In the genomic region with DNA sequence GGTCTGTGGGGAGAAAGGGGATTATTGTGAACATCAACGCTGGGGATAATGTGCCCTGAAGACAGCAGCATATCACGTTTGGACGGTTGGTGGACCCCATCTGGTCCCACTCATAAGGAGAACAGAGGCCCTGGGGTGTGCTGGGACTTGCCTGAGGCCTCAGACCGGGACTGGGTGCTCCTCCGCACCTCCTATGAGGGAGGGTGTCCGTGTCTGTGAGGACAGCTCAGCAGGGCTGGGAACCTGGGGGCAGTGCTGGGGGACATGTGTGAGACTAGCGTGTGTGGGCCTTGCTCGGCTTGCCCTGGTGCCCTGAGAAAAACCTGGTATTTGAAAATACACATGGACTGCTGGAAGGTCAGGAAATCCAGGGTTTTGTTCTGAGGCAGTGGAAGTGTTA, we compare ENCODE assay signal across 14 cellular contexts. TPM values are rescaled to one million over a fixed set of nuclear protein-coding genes. Genes with fewer than 3 reads are reported as not detected.
DNase-seq lines count a peak whose midpoint lies in the region; ATAC-seq and TF ChIP-seq lines count a peak whose summit lies in the region.
"Had no signal": no experiment of that assay in that cellular context is flagged by ENCODE, and none has a peak within 500 bp of the region (broad histone marks: within the 10 kb centered on the region; RNA-seq: fewer than 3 reads in every experiment).

No MANE protein-coding gene starts in this region.

- H4K20me1 ChIP-seq in GM23338 (replicated peaks; ENCODE audit: insufficient read depth): no peaks in the 10 kb centered on the region; the same call in 1 of the 2 replicates

- no peak for TF ChIP-seq POLR2A in testis (IDR thresholded peaks at IDR 0.05)

- H2AFZ ChIP-seq in GM23338: no peak overlapping the region

- intact Hi-C loops in CD14-positive monocyte (cut with micrococcal nuclease): no loop called here
- intact Hi-C loops in naive thymus-derived CD4-positive, alpha-beta T cell (cut with micrococcal nuclease): loop anchor here in 1 of 2 donors (10.0 kb wide), 1 partner anchor 319 kb away; a partner anchor contains a TSS
- intact Hi-C loops in testis (cut with DNase I; ENCODE audit: low total_unique reads): no loop called here

- peaks cover 0 to 2% (median 0%) of the 10 kb centered on the region in 7 donors for H3K9me3 Mint-ChIP-seq in CD14-positive monocyte
- H3K9me3 Mint-ChIP-seq in GM23338: no peaks in the 10 kb centered on the region; the same call in 2 of the 3 replicates
- no peaks in the 10 kb centered on the region for H3K9me3 Mint-ChIP-seq in brain
- H3K9me3 Mint-ChIP-seq in naive thymus-derived CD4-positive, alpha-beta T cell: peaks cover 0 to 7% (median 0%) of the 10 kb centered on the region in 11 donors

- no peak overlapping the region for H3K4me3 ChIP-seq in GM23338
- H3K4me3 ChIP-seq in naive thymus-derived CD4-positive, alpha-beta T cell (ENCODE audit: low read length): no peak overlapping the region
- H3K4me3 ChIP-seq in testis: no peak overlapping the region

- H3K36me3 ChIP-seq in GM23338 (ENCODE audit: insufficient read depth): no peaks in the 10 kb centered on the region
- H3K36me3 ChIP-seq in naive thymus-derived CD4-positive, alpha-beta T cell (ENCODE audit: control insufficient read depth in 2 of 3, insufficient read depth in 3 of 3, low read length in 3 of 3): peaks cover 0 to 25% (median 0%) of the 10 kb centered on the region in 3 experiments
- no peaks in the 10 kb centered on the region for H3K36me3 ChIP-seq in testis (ENCODE audit: low read depth, missing control alignments)
- H3K36me3 ChIP-seq: BE2C had no signal

- CTCF ChIA-PET in naive thymus-derived CD4-positive, alpha-beta T cell (lab: Charles Lee): interaction anchor here (1.4 kb wide), 1 partner anchor 80 kb away, joined by 3 read pairs; no protein-coding TSS in a partner anchor

- no peak for TF ChIP-seq CTCF in CD14-positive monocyte (IDR thresholded peaks at IDR 0.05)
- TF ChIP-seq CTCF in GM23338 (conservative IDR thresholded peaks at IDR 0.05; ENCODE audit: low read depth in 2 of 2): no peak
- no peak for TF ChIP-seq CTCF in brain (conservative IDR thresholded peaks at IDR 0.05)
- no peak for TF ChIP-seq CTCF in testis (IDR thresholded peaks at IDR 0.05)

- H3K27ac ChIP-seq in GM23338 (ENCODE audit: low read depth) (no peak overlapping the region), testis (no peak overlapping the region)
- peak overlapping the region; percentile 44 for H3K27ac ChIP-seq in naive thymus-derived CD4-positive, alpha-beta T cell (ENCODE audit: low read depth, low read length)

- H3K4me1 ChIP-seq in GM23338 (ENCODE audit: insufficient read depth) (peaks cover 4% of the 10 kb centered on the region; the same call in 1 of the 2 replicates), testis (peaks cover 5% of the 10 kb centered on the region)
- peaks cover 20 to 46% of the 10 kb centered on the region in 2 donors for H3K4me1 ChIP-seq in naive thymus-derived CD4-positive, alpha-beta T cell (ENCODE audit: control insufficient read depth in 2 of 2, insufficient read depth in 2 of 2, low read length in 2 of 2)
- H3K4me1 ChIP-seq: BE2C had no signal

- no peaks in the 10 kb centered on the region for H3K79me2 ChIP-seq in GM23338 (replicated peaks; ENCODE audit: insufficient read depth)

- no peaks in the 10 kb centered on the region for H3K9me2 ChIP-seq in GM23338 (ENCODE audit: insufficient read depth)

- H3K9me3 ChIP-seq in naive thymus-derived CD4-positive, alpha-beta T cell (ENCODE audit: control insufficient read depth in 2 of 3, low read length in 3 of 3): no peaks in the 10 kb centered on the region
- no peaks in the 10 kb centered on the region for H3K9me3 ChIP-seq in testis
- H3K9me3 ChIP-seq: BE2C had no signal

- ATAC-seq in GM23338: peak; percentile 13; the same call in 1 of the 3 replicates
- ATAC-seq in naive thymus-derived CD4-positive, alpha-beta T cell: no peak

- H3K27me3 ChIP-seq in GM23338 (ENCODE audit: insufficient read depth): no peaks in the 10 kb centered on the region
- no peaks in the 10 kb centered on the region for H3K27me3 ChIP-seq in naive thymus-derived CD4-positive, alpha-beta T cell (ENCODE audit: control insufficient read depth in 2 of 2, insufficient read depth in 2 of 2, low read length in 2 of 2)
- no peaks in the 10 kb centered on the region for H3K27me3 ChIP-seq in testis
- H3K27me3 ChIP-seq: BE2C had no signal

- WGBS in testis, 2 donors: 74 to 94% methylated on average over 3 to 8 of the region's 8 CpGs

- H3K27ac Mint-ChIP-seq in CD14-positive monocyte (peak overlapping the region in 5 of 7 donors; percentile 53 to 79 (median 58)), GM23338 (0 out of 2 replicates have a peak overlapping the region, but pooled peaks have one; percentile 56), brain (peak overlapping the region in 3 of 5 experiments; percentile 32 to 53 (median 51))
- H3K27ac Mint-ChIP-seq in naive thymus-derived CD4-positive, alpha-beta T cell: peak overlapping the region; percentile 63 to 98 (median 93)

- DNase-seq in CD14-positive monocyte (ENCODE audit: low spot score) (no peak), GM23338 (ENCODE audit: low spot score) (no peak), testis (no peak), DMS 273 (lab: John Stamatoyannopoulos, UW; ENCODE audit: unreplicated experiment) (no peak), NCI-H1092 (lab: John Stamatoyannopoulos, UW) (no peak), NK-92 (lab: John Stamatoyannopoulos, UW; ENCODE audit: unreplicated experiment) (no peak)
- no peak for DNase-seq in naive thymus-derived CD4-positive, alpha-beta T cell
- DNase-seq: BE2C, NCI-H2081, RPMI8226 had no signal

- POLR2A ChIA-PET in naive thymus-derived CD4-positive, alpha-beta T cell (lab: Charles Lee): interaction anchor here (1.1 to 3.4 kb wide), 3 partner anchors 12 to 57 kb away, joined by 3 to 10 read pairs (median 8); no protein-coding TSS in a partner anchor

- H3K27me3 Mint-ChIP-seq in CD14-positive monocyte (ENCODE audit: low read depth in 3 of 3) (no peaks in the 10 kb centered on the region), GM23338 (ENCODE audit: insufficient read depth, low read depth, poor library complexity) (peaks cover 16% of the 10 kb centered on the region), brain (no peaks in the 10 kb centered on the region)
- H3K27me3 Mint-ChIP-seq in naive thymus-derived CD4-positive, alpha-beta T cell: no peaks in the 10 kb centered on the region

- H3K4me3 Mint-ChIP-seq in CD14-positive monocyte: no peak overlapping the region
- H3K4me3 Mint-ChIP-seq in GM23338: no peak overlapping the region
- no peak overlapping the region for H3K4me3 Mint-ChIP-seq in brain
- peak overlapping the region in 4 of 10 donors; percentile 54 to 80 (median 72) for H3K4me3 Mint-ChIP-seq in naive thymus-derived CD4-positive, alpha-beta T cell

- H3F3A ChIP-seq in GM23338 (replicated peaks; ENCODE audit: low read depth): no peaks in the 10 kb centered on the region

- H3K4me1 Mint-ChIP-seq in CD14-positive monocyte (peaks cover 75% of the 10 kb centered on the region), GM23338 (peaks cover 19% of the 10 kb centered on the region), brain (peaks cover 9% of the 10 kb centered on the region)
- peaks cover 44 to 79% (median 73%) of the 10 kb centered on the region in 7 donors for H3K4me1 Mint-ChIP-seq in naive thymus-derived CD4-positive, alpha-beta T cell

- no peak overlapping the region for H3K4me2 ChIP-seq in GM23338

- H3K36me3 Mint-ChIP-seq in CD14-positive monocyte (peaks cover 25 to 33% of the 10 kb centered on the region in 2 donors), GM23338 (ENCODE audit: low read depth) (peaks cover 16% of the 10 kb centered on the region), brain (peaks cover 16% of the 10 kb centered on the region)
- peaks cover 0 to 24% (median 0%) of the 10 kb centered on the region in 5 donors for H3K36me3 Mint-ChIP-seq in naive thymus-derived CD4-positive, alpha-beta T cell

TF ChIP-seq in GM23338, 12 proteins besides CTCF, POLR2A, EP300 and RAD21 (continues in another document):
- TF ChIP-seq ZNF331 (CRISPR knock-in tag; IDR thresholded peaks at IDR 0.05; ENCODE audit: low read depth) (no peak), ZNF114 (CRISPR knock-in tag; IDR thresholded peaks at IDR 0.05) (no peak), EZH2phosphoT487 (IDR thresholded peaks at IDR 0.05; ENCODE audit: unreplicated experiment) (no peak), JUNB (IDR thresholded peaks at IDR 0.05; ENCODE audit: unreplicated experiment) (no peak), POLR2AphosphoS5 (IDR thresholded peaks at IDR 0.05; ENCODE audit: low read depth) (no peak)
- TF ChIP-seq, protein P1, sequence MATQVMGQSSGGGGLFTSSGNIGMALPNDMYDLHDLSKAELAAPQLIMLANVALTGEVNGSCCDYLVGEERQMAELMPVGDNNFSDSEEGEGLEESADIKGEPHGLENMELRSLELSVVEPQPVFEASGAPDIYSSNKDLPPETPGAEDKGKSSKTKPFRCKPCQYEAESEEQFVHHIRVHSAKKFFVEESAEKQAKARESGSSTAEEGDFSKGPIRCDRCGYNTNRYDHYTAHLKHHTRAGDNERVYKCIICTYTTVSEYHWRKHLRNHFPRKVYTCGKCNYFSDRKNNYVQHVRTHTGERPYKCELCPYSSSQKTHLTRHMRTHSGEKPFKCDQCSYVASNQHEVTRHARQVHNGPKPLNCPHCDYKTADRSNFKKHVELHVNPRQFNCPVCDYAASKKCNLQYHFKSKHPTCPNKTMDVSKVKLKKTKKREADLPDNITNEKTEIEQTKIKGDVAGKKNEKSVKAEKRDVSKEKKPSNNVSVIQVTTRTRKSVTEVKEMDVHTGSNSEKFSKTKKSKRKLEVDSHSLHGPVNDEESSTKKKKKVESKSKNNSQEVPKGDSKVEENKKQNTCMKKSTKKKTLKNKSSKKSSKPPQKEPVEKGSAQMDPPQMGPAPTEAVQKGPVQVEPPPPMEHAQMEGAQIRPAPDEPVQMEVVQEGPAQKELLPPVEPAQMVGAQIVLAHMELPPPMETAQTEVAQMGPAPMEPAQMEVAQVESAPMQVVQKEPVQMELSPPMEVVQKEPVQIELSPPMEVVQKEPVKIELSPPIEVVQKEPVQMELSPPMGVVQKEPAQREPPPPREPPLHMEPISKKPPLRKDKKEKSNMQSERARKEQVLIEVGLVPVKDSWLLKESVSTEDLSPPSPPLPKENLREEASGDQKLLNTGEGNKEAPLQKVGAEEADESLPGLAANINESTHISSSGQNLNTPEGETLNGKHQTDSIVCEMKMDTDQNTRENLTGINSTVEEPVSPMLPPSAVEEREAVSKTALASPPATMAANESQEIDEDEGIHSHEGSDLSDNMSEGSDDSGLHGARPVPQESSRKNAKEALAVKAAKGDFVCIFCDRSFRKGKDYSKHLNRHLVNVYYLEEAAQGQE (IDR thresholded peaks at IDR 0.05; ENCODE audit: unreplicated experiment): no peak

RNA-seq across cellular contexts. Expression of a gene that starts 13.5 kb away (rescaled TPM):
- not detected for polyA plus RNA-seq in CD14-positive monocyte
- total RNA-seq in GM23338 (2014; rRNA removed; shearing (Covaris generic)): not detected in 2 replicates
- 0.08 TPM in 1 of 2 replicates, not detected in the other for polyA plus RNA-seq in GM23338 (2016; fragmentation: Nextera tagmentation; extraction: Ambion mirVana)
- not detected for polyA plus RNA-seq in brain (ENCODE audit: insufficient read depth, low read depth, low replicate concordance)
- under 1 TPM; 0.10 to 0.51 (median 0.14) TPM for total RNA-seq in naive thymus-derived CD4-positive, alpha-beta T cell
- polyA plus RNA-seq in naive thymus-derived CD4-positive, alpha-beta T cell: not detected
- 1 to 10 TPM in 1 of 2 donors, under 1 TPM in 1; 0.55 to 1.1 TPM for total RNA-seq in testis
- polyA plus RNA-seq in testis (ENCODE audit: insufficient read depth, low read depth, low replicate concordance): 0.22 TPM
- total RNA-seq: kidney epithelial cell, mucosa of gallbladder, pulmonary artery endothelial cell had no signal
